In the genomic region with DNA sequence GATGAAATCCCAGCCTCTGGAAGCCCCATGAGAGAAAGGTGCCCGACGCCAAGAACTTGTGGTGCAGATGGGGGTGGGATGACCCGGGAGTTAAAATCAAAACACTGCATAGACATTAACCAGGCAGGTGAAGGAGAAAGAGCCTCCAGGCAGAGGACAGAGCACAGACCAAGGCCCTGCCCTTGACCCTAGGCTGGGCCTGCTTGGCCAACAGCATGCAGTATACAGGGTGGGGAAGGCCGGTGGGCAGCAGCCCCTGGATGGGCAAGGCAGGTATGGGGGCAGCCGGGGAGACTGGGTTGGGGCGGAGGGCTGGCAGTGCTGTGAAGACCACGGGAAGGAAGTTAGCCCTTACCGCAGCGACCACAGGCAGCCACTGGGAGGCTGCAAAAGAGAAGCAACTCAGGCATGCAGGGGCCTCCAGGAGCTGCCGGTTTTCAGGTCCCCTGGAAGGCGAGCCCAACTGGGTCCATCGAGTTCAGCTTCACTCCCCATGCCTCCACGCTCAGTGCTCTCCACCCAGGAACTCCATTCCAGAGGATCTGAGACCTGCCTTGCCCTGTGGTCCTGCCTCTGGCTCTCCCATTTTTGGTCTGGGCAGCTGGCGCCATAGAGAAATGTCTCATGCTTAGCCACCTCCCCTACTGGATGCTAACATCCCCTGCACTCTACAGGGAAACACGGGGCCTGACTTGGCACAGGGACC, we compare ENCODE assay signal across 11 cellular contexts.
A peak's percentile ranks its signal among the peaks of the same experiment; 100 is the strongest.
DNase-seq lines count a peak whose midpoint lies in the region; ATAC-seq lines count a peak whose summit lies in the region.
"Had no signal": no experiment of that assay in that cellular context is flagged by ENCODE, and none has a peak within 500 bp of the region (broad histone marks: within the 10 kb centered on the region; RNA-seq: fewer than 3 reads in every experiment).

No MANE protein-coding gene starts in this region.

- peak; percentile 80 for DNase-seq in activated CD8-positive, alpha-beta memory T cell treated with anti-CD3 and anti-CD28 coated beads, Interleukin-2, amount 10 ng/mL, durations not matched to agents 7 days and 5 days
- DNase-seq in activated CD8-positive, alpha-beta memory T cell treated with anti-CD3 and anti-CD28 coated beads, Interleukin-2, amount 50 U/mL, for 48 hours, result no peak
- DNase-seq in NAMALWA (ENCODE audit: low spot score) (peak; percentile 22), activated gamma-delta T cell treated with Interleukin-2 at 50 U/mL for 16 hours (no peak)
- DNase-seq in central memory CD8-positive, alpha-beta T cell (ENCODE audit: low spot score in 2 of 2), result no peak
- no peak for DNase-seq in stimulated activated naive B cell treated with anti-CD40 and anti-IgM and Interleukin-4, amounts not matched to agents 10 μg/mL and 1 μg/mL and 100 μg/mL, for 72 hours
- DNase-seq: EL, HCEC 1CT, NCI-H1092 had no signal

- peak overlapping the region; percentile 18 for H3K4me3 Mint-ChIP-seq in activated CD8-positive, alpha-beta memory T cell treated with anti-CD3 and anti-CD28 coated beads, Interleukin-2, amount 10 ng/mL, durations not matched to agents 7 days and 5 days
- H3K4me3 Mint-ChIP-seq in central memory CD8-positive, alpha-beta T cell, result peak overlapping the region; percentile 5
- peak overlapping the region in 1 of 2 donors; percentile 34 for H3K4me3 Mint-ChIP-seq in stimulated activated naive B cell treated with anti-CD40 and anti-IgM and Interleukin-4, amounts not matched to agents 10 μg/mL and 1 μg/mL and 100 μg/mL, for 72 hours

- H3K9me3 Mint-ChIP-seq in activated CD8-positive, alpha-beta memory T cell treated with anti-CD3 and anti-CD28 coated beads, Interleukin-2, amount 10 ng/mL, durations not matched to agents 7 days and 5 days (ENCODE audit: low read depth), result peaks cover 3% of the 10 kb centered on the region
- no peaks in the 10 kb centered on the region for H3K9me3 Mint-ChIP-seq in central memory CD8-positive, alpha-beta T cell
- no peaks in the 10 kb centered on the region for H3K9me3 Mint-ChIP-seq in stimulated activated naive B cell treated with anti-CD40 and anti-IgM and Interleukin-4, amounts not matched to agents 10 μg/mL and 1 μg/mL and 100 μg/mL, for 72 hours

- peak overlapping the region; percentile 75 for H3K27ac Mint-ChIP-seq in activated CD8-positive, alpha-beta memory T cell treated with anti-CD3 and anti-CD28 coated beads, Interleukin-2, amount 10 ng/mL, durations not matched to agents 7 days and 5 days
- no peak overlapping the region for H3K27ac Mint-ChIP-seq in central memory CD8-positive, alpha-beta T cell (ENCODE audit: low read depth)
- peak overlapping the region; percentile 25 for H3K27ac Mint-ChIP-seq in stimulated activated naive B cell treated with anti-CD40 and anti-IgM and Interleukin-4, amounts not matched to agents 10 μg/mL and 1 μg/mL and 100 μg/mL, for 72 hours

- peaks cover 2% of the 10 kb centered on the region for H3K36me3 Mint-ChIP-seq in activated CD8-positive, alpha-beta memory T cell treated with anti-CD3 and anti-CD28 coated beads, Interleukin-2, amount 10 ng/mL, durations not matched to agents 7 days and 5 days
- no peaks in the 10 kb centered on the region for H3K36me3 Mint-ChIP-seq in central memory CD8-positive, alpha-beta T cell (ENCODE audit: insufficient read depth)
- no peaks in the 10 kb centered on the region for H3K36me3 Mint-ChIP-seq in stimulated activated naive B cell treated with anti-CD40 and anti-IgM and Interleukin-4, amounts not matched to agents 10 μg/mL and 1 μg/mL and 100 μg/mL, for 72 hours

- peak; percentile 76 for ATAC-seq in activated CD8-positive, alpha-beta memory T cell treated with anti-CD3 and anti-CD28 coated beads, Interleukin-2, amount 10 ng/mL, durations not matched to agents 7 days and 5 days
- ATAC-seq in central memory CD8-positive, alpha-beta T cell (replicated peaks; ENCODE audit: extremely low read depth, poor library complexity, severe bottlenecking), result no peak
- peak; percentile 57 to 63 for ATAC-seq in stimulated activated naive B cell treated with anti-CD40 and anti-IgM and Interleukin-4, amounts not matched to agents 10 μg/mL and 1 μg/mL and 100 μg/mL, for 72 hours (replicated peaks)
- ATAC-seq in GM19035 (IDR thresholded peaks at IDR 0.05; ENCODE audit: unreplicated experiment), result no peak
- ATAC-seq in HG03457 (IDR thresholded peaks at IDR 0.05; ENCODE audit: unreplicated experiment), result no peak

- CTCF ChIA-PET in activated CD8-positive, alpha-beta memory T cell treated with anti-CD3 and anti-CD28 coated beads, Interleukin-2, amount 10 ng/mL, durations not matched to agents 7 days and 5 days (lab: Charles Lee), result interaction anchor here (0.7 to 1.2 kb wide), 5 partner anchors 14 to 81 kb away, joined by 3 read pairs; a partner anchor contains a TSS

- H3K27me3 Mint-ChIP-seq in activated CD8-positive, alpha-beta memory T cell treated with anti-CD3 and anti-CD28 coated beads, Interleukin-2, amount 10 ng/mL, durations not matched to agents 7 days and 5 days, result peaks cover 17% of the 10 kb centered on the region
- peaks cover 25% of the 10 kb centered on the region for H3K27me3 Mint-ChIP-seq in central memory CD8-positive, alpha-beta T cell
- peaks cover 36 to 55% of the 10 kb centered on the region in 2 donors for H3K27me3 Mint-ChIP-seq in stimulated activated naive B cell treated with anti-CD40 and anti-IgM and Interleukin-4, amounts not matched to agents 10 μg/mL and 1 μg/mL and 100 μg/mL, for 72 hours

- H3K4me1 Mint-ChIP-seq in activated CD8-positive, alpha-beta memory T cell treated with anti-CD3 and anti-CD28 coated beads, Interleukin-2, amount 10 ng/mL, durations not matched to agents 7 days and 5 days, result peaks cover 42% of the 10 kb centered on the region
- H3K4me1 Mint-ChIP-seq in central memory CD8-positive, alpha-beta T cell, result peaks cover 13% of the 10 kb centered on the region
- peaks cover 13 to 15% of the 10 kb centered on the region in 2 donors for H3K4me1 Mint-ChIP-seq in stimulated activated naive B cell treated with anti-CD40 and anti-IgM and Interleukin-4, amounts not matched to agents 10 μg/mL and 1 μg/mL and 100 μg/mL, for 72 hours

Comparison
In these comparisons a context has a peak if more than half of its experiments do, and no peak if none do; other contexts are left out.
1. DNase-seq: peak in activated CD8-positive, alpha-beta memory T cell treated with anti-CD3 and anti-CD28 coated beads, Interleukin-2, amount 10 ng/mL, durations not matched to agents 7 days and 5 days (single experiment) and NAMALWA (single experiment); none in activated CD8-positive, alpha-beta memory T cell treated with anti-CD3 and anti-CD28 coated beads, Interleukin-2, amount 50 U/mL, for 48 hours (single experiment), central memory CD8-positive, alpha-beta T cell (0 of 2), stimulated activated naive B cell treated with anti-CD40 and anti-IgM and Interleukin-4, amounts not matched to agents 10 μg/mL and 1 μg/mL and 100 μg/mL, for 72 hours (single experiment) and activated gamma-delta T cell treated with Interleukin-2 at 50 U/mL for 16 hours (single experiment).
2. ATAC-seq: peak in activated CD8-positive, alpha-beta memory T cell treated with anti-CD3 and anti-CD28 coated beads, Interleukin-2, amount 10 ng/mL, durations not matched to agents 7 days and 5 days (single experiment) and stimulated activated naive B cell treated with anti-CD40 and anti-IgM and Interleukin-4, amounts not matched to agents 10 μg/mL and 1 μg/mL and 100 μg/mL, for 72 hours (2 of 2); none in central memory CD8-positive, alpha-beta T cell (single experiment), GM19035 (single experiment) and HG03457 (single experiment).